1 cellular context compared by ENCODE assay signal in genomic region chr5:14675309-14675708, GRCh38.
TF ChIP-seq lines count a peak whose summit lies in the region.

No MANE protein-coding gene starts in this region.

TF ChIP-seq in K562, 482 proteins besides CTCF, POLR2A, EP300 and RAD21 (continued from another document):
- no peak for TF ChIP-seq ZNF184 (CRISPR knock-in tag; IDR thresholded peaks at IDR 0.05)
